Comparison of ENCODE assay signal across 1 cellular context in the genomic region with DNA sequence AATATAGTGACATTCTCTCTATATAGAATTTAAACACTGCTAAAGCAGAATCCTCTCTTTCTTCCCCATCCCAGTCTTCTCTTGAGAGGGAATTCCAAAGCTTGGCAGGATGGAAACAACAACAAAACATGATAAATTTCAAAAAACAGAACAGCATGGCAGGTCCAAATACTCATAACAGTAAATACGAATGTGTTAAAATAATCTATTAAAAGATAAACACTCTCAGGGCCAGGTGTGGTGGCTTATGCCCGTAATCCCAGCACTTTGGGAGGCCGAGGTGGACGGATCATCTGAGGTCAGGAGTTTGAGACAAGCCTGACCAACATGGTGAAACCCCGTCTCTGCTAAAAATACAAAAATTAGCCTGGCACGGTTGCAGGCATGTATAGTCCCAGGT. TPM values are rescaled to one million over a fixed set of nuclear protein-coding genes. Genes with fewer than 3 reads are reported as not detected.
"Had no signal": no experiment of that assay in that cellular context is flagged by ENCODE, and none has a peak within 500 bp of the region (broad histone marks: within the 10 kb centered on the region; RNA-seq: fewer than 3 reads in every experiment).

No MANE protein-coding gene starts in this region.

RNA-seq across cellular contexts. Expression of a gene that starts 56.2 kb away (rescaled TPM):
- polyA plus RNA-seq: naive thymus-derived CD4-positive, alpha-beta T cell had no signal
